Comparison of ENCODE assay signal across 10 cellular contexts in genomic region chr1:167627615-167627864, GRCh38. TPM values are rescaled to one million over a fixed set of nuclear protein-coding genes. Genes with fewer than 3 reads are reported as not detected.
DNase-seq lines count a peak whose midpoint lies in the region; ATAC-seq and TF ChIP-seq lines count a peak whose summit lies in the region.
"Had no signal": no experiment of that assay in that cellular context is flagged by ENCODE, and none has a peak within 500 bp of the region (broad histone marks: within the 10 kb centered on the region; RNA-seq: fewer than 3 reads in every experiment).

No MANE protein-coding gene starts in this region.

- H3K4me1 Mint-ChIP-seq in MCF 10A (ENCODE audit: insufficient read depth, unreplicated experiment): peaks cover 13% of the 10 kb centered on the region

- H3F3A ChIP-seq in MM.1S (ENCODE audit: insufficient read depth, low read length): peaks cover 40% of the 10 kb centered on the region

- TF ChIP-seq POLR2A in esophagus muscularis mucosa (IDR thresholded peaks at IDR 0.05; ENCODE audit: low read depth) (no peak), upper lobe of left lung (IDR thresholded peaks at IDR 0.05) (no peak)

- no peaks in the 10 kb centered on the region for H3K9me2 ChIP-seq in MM.1S (replicated peaks; ENCODE audit: insufficient read depth, low read length)

- TF ChIP-seq EP300 in esophagus muscularis mucosa (IDR thresholded peaks at IDR 0.05) (no peak), upper lobe of left lung (IDR thresholded peaks at IDR 0.05) (no peak)

- intact Hi-C loops in mammary epithelial cell (cut with micrococcal nuclease) (no loop called here), MCF 10A (cut with micrococcal nuclease) (no loop called here), esophagus muscularis mucosa (cut with DNase I) (no loop called here)

- H3K4me3 Mint-ChIP-seq in MCF 10A (ENCODE audit: unreplicated experiment): no peak overlapping the region

- no peak overlapping the region for H2BK120ac ChIP-seq in mesenchymal stem cell (ENCODE audit: low read depth, low read length)

- POLR2A ChIA-PET in MCF 10A (lab: Yijun Ruan, JAX): interaction anchor here (1.6 kb wide), 1 partner anchor 35 kb away, joined by 3 read pairs; no protein-coding TSS in a partner anchor

- H3K9me3 ChIP-seq in mammary epithelial cell (replicated peaks; ENCODE audit: insufficient read depth, low read length) (no peaks in the 10 kb centered on the region), MM.1S (replicated peaks; ENCODE audit: insufficient read depth, low read length) (no peaks in the 10 kb centered on the region), esophagus muscularis mucosa (no peaks in the 10 kb centered on the region), upper lobe of left lung (no peaks in the 10 kb centered on the region), mesenchymal stem cell (ENCODE audit: control insufficient read depth, low read length) (no peaks in the 10 kb centered on the region)
- H3K9me3 ChIP-seq: SJSA1 had no signal

- H3K9ac ChIP-seq in mammary epithelial cell (ENCODE audit: insufficient read depth, low read length): no peak overlapping the region
- peak overlapping the region; percentile 45 for H3K9ac ChIP-seq in MM.1S (ENCODE audit: low read length)
- H3K9ac ChIP-seq in mesenchymal stem cell (ENCODE audit: low read length): no peak overlapping the region

- H3K14ac ChIP-seq in mesenchymal stem cell (ENCODE audit: low read length in 2 of 2): no peak overlapping the region

- no peak overlapping the region for H3K27ac Mint-ChIP-seq in MCF 10A (ENCODE audit: low read depth, unreplicated experiment)

- H3K18ac ChIP-seq in mesenchymal stem cell (ENCODE audit: low read depth in 1 of 2, low read length in 2 of 2): no peak overlapping the region

- H3K27me3 ChIP-seq in mammary epithelial cell (ENCODE audit: insufficient read depth, low read length): no peaks in the 10 kb centered on the region
- no peaks in the 10 kb centered on the region for H3K27me3 ChIP-seq in MM.1S (replicated peaks; ENCODE audit: insufficient read depth, low read length)
- no peaks in the 10 kb centered on the region for H3K27me3 ChIP-seq in esophagus muscularis mucosa
- no peaks in the 10 kb centered on the region for H3K27me3 ChIP-seq in upper lobe of left lung
- H3K27me3 ChIP-seq in mesenchymal stem cell (ENCODE audit: control insufficient read depth in 1 of 2, insufficient read depth in 1 of 2, low read length in 2 of 2): peaks cover 32 to 36% of the 10 kb centered on the region in 2 experiments

- DNase-seq in mammary epithelial cell (no peak), MCF 10A (ENCODE audit: unreplicated experiment) (no peak), MM.1S (no peak), esophagus muscularis mucosa (ENCODE audit: extremely low spot score) (no peak), upper lobe of left lung (no peak), mesenchymal stem cell (no peak), putamen (ENCODE audit: low spot score) (no peak)
- DNase-seq: kidney glomerular epithelial cell had no signal

- WGBS in mammary epithelial cell (ENCODE audit: low coverage, missing lambda C conversion rate): 100% methylated on average over 3 of the region's 3 CpGs
- 92% methylated on average over 3 of the region's 3 CpGs for WGBS in esophagus muscularis mucosa
- 58 to 65% methylated on average over 3 of the region's 3 CpGs for WGBS in upper lobe of left lung, 2 donors
- WGBS in mesenchymal stem cell: 90% methylated on average over 2 of the region's 3 CpGs

- H3K27ac ChIP-seq in mammary epithelial cell (ENCODE audit: insufficient read depth, low read depth, low read length) (no peak overlapping the region), MM.1S (ENCODE audit: low read length) (peak overlapping the region; percentile 91), esophagus muscularis mucosa (replicated peaks in 1 of 4) (peak overlapping the region in 3 of 4 donors; percentile 9 to 35 (median 11)), upper lobe of left lung (peak overlapping the region; percentile 64 to 97 (median 93)), mesenchymal stem cell (ENCODE audit: low read length, poor library complexity, severe bottlenecking) (no peak overlapping the region)
- H3K27ac ChIP-seq: SJSA1 had no signal

- dilution Hi-C loops in mammary epithelial cell (cut with HindIII; ENCODE audit: low sequenced_read_pairs): loop anchor here (5.0 kb wide), 1 partner anchor 70 kb away; no protein-coding TSS in a partner anchor

- peak overlapping the region; percentile 7 for H2AFZ ChIP-seq in mammary epithelial cell (ENCODE audit: low read depth, low read length)
- H2AFZ ChIP-seq in MM.1S (ENCODE audit: low read length): peak overlapping the region; percentile 66
- no peak overlapping the region for H2AFZ ChIP-seq in mesenchymal stem cell (ENCODE audit: low read depth, low read length)

- BruUV-seq in mammary epithelial cell (replicated peaks; lab: Mats Ljungman, UMichigan): no TSS peak
- BruUV-seq in MCF 10A (replicated peaks; lab: Mats Ljungman, UMichigan): no TSS peak

- H4K20me1 ChIP-seq in mammary epithelial cell (ENCODE audit: insufficient read depth, low read length): no peaks in the 10 kb centered on the region
- H4K20me1 ChIP-seq in MM.1S (ENCODE audit: insufficient read depth, low read length): no peaks in the 10 kb centered on the region

- TF ChIP-seq CTCF in mammary epithelial cell (conservative IDR thresholded peaks at IDR 0.05 in 1 of 2, IDR thresholded peaks at IDR 0.05 in 1 of 2; ENCODE audit: extremely low read depth in 1 of 2, insufficient read depth in 1 of 2, low read depth in 1 of 2, low read length in 2 of 2) (no peak), MCF 10A (IDR thresholded peaks at IDR 0.05; ENCODE audit: unreplicated experiment) (no peak), MM.1S (IDR thresholded peaks at IDR 0.05; ENCODE audit: low read length) (no peak), esophagus muscularis mucosa (IDR thresholded peaks at IDR 0.05) (no peak), upper lobe of left lung (IDR thresholded peaks at IDR 0.05) (no peak)

- no peaks in the 10 kb centered on the region for H3K27me3 Mint-ChIP-seq in MCF 10A (ENCODE audit: insufficient read depth, unreplicated experiment)

- no peak overlapping the region for H4K91ac ChIP-seq in mesenchymal stem cell (ENCODE audit: low read length)

- no peak overlapping the region for H2AK5ac ChIP-seq in mesenchymal stem cell (ENCODE audit: low read length, severe bottlenecking)

- no peak overlapping the region for H3K23ac ChIP-seq in mesenchymal stem cell (ENCODE audit: low read length in 2 of 2)

- H3K4me2 ChIP-seq in mammary epithelial cell (ENCODE audit: insufficient read depth, low read depth, low read length) (no peak overlapping the region), MM.1S (ENCODE audit: low read depth, low read length) (peak overlapping the region; percentile 53), mesenchymal stem cell (ENCODE audit: low read length, poor library complexity, severe bottlenecking) (no peak overlapping the region)

- H3K36me3 Mint-ChIP-seq in MCF 10A (ENCODE audit: insufficient read depth, unreplicated experiment): no peaks in the 10 kb centered on the region

- no peak overlapping the region for H2BK12ac ChIP-seq in mesenchymal stem cell (ENCODE audit: low read length in 2 of 2)

- H3K79me1 ChIP-seq in mesenchymal stem cell (replicated peaks; ENCODE audit: low read length, poor library complexity, severe bottlenecking): no peaks in the 10 kb centered on the region

- no peak overlapping the region for H2BK5ac ChIP-seq in mesenchymal stem cell (ENCODE audit: low read depth, low read length, poor library complexity, severe bottlenecking)

- CTCF ChIA-PET in mammary epithelial cell (lab: Charles Lee; ENCODE audit: low non-redundant PET) (no interaction called here), MCF 10A (lab: Yijun Ruan, JAX) (interaction anchor here (0.7 to 2.6 kb wide), 3 partner anchors 9 to 1109 kb away, joined by 4 to 10 read pairs (median 4); no protein-coding TSS in a partner anchor)

- no peak overlapping the region for H3K4ac ChIP-seq in mesenchymal stem cell (ENCODE audit: low read depth in 1 of 2, low read length in 2 of 2)

- no peak overlapping the region for H2BK15ac ChIP-seq in mesenchymal stem cell (ENCODE audit: low read depth, poor library complexity, severe bottlenecking)

- in situ Hi-C loops in mammary epithelial cell (cut with MboI; ENCODE audit: low sequenced_read_pairs in 2 of 2): no loop called here

- H4K8ac ChIP-seq in mesenchymal stem cell (ENCODE audit: low read length): no peak overlapping the region

- ATAC-seq in upper lobe of left lung (ENCODE audit: low FRiP score in 2 of 2) (peak; percentile 19 to 30), GM21619 (IDR thresholded peaks at IDR 0.05; ENCODE audit: unreplicated experiment) (no peak)

- H3K79me2 ChIP-seq in mammary epithelial cell (ENCODE audit: insufficient read depth, low read length) (no peaks in the 10 kb centered on the region), MM.1S (ENCODE audit: low read length) (peaks cover 28% of the 10 kb centered on the region)

- H3K9me3 Mint-ChIP-seq in MCF 10A (ENCODE audit: unreplicated experiment): peaks cover 10% of the 10 kb centered on the region

- H3K4me1 ChIP-seq in mammary epithelial cell (ENCODE audit: insufficient read depth, low read length): peaks cover 15% of the 10 kb centered on the region
- peaks cover 44% of the 10 kb centered on the region for H3K4me1 ChIP-seq in MM.1S (ENCODE audit: low read length)
- peaks cover 36 to 49% (median 42%) of the 10 kb centered on the region in 4 donors for H3K4me1 ChIP-seq in esophagus muscularis mucosa
- peaks cover 23 to 34% (median 29%) of the 10 kb centered on the region in 4 donors for H3K4me1 ChIP-seq in upper lobe of left lung
- H3K4me1 ChIP-seq in mesenchymal stem cell (ENCODE audit: control insufficient read depth, insufficient read depth, low read depth, low read length): peaks cover 5% of the 10 kb centered on the region
- H3K4me1 ChIP-seq: SJSA1 had no signal

- H3K4me3 ChIP-seq in mammary epithelial cell (replicated peaks in 1 of 3; ENCODE audit: insufficient read depth in 1 of 3, low read depth in 2 of 3, low read length in 3 of 3): no peak overlapping the region
- H3K4me3 ChIP-seq in MM.1S (ENCODE audit: low read length): no peak overlapping the region
- no peak overlapping the region for H3K4me3 ChIP-seq in esophagus muscularis mucosa
- H3K4me3 ChIP-seq in upper lobe of left lung: no peak overlapping the region
- H3K4me3 ChIP-seq in mesenchymal stem cell (ENCODE audit: insufficient read depth in 1 of 2, low read depth in 1 of 2, low read length in 2 of 2): no peak overlapping the region
- H3K4me3 ChIP-seq: SJSA1 had no signal

- H3K36me3 ChIP-seq in mammary epithelial cell (ENCODE audit: insufficient read depth, low read length) (no peaks in the 10 kb centered on the region), MM.1S (replicated peaks; ENCODE audit: insufficient read depth, low read length) (no peaks in the 10 kb centered on the region), esophagus muscularis mucosa (no peaks in the 10 kb centered on the region), upper lobe of left lung (no peaks in the 10 kb centered on the region), mesenchymal stem cell (ENCODE audit: control insufficient read depth in 1 of 2, insufficient read depth in 2 of 2, low read depth in 1 of 2, low read length in 2 of 2) (no peaks in the 10 kb centered on the region)
- H3K36me3 ChIP-seq: SJSA1 had no signal

RNA-seq across cellular contexts. Expression of gene RCSD1, which starts 2.5 kb away (rescaled TPM):
- total RNA-seq in mammary epithelial cell: 1 to 10 TPM in 1 of 2 donors, under 1 TPM in 1; 0.82 to 4.0 TPM
- polyA plus RNA-seq in mammary epithelial cell: 3.1 TPM
- polyA minus RNA-seq in mammary epithelial cell: not detected
- total RNA-seq in MCF 10A (2022): 0.16 and 0.27 TPM in 2 replicates
- total RNA-seq in esophagus muscularis mucosa: 10 to 100 TPM; 16.8 to 19.0 (median 18.5) TPM
- total RNA-seq in upper lobe of left lung: 10 to 100 TPM; 10.7 to 27.2 (median 18.1) TPM
- 0.52 TPM for polyA plus RNA-seq in mesenchymal stem cell (2013, experiment 1 of 2)
- 0.44 TPM for polyA plus RNA-seq in mesenchymal stem cell (2013, experiment 2 of 2)

Comparison
In these comparisons a context has a peak if more than half of its experiments do, and no peak if none do; other contexts are left out.
1. H3K27ac ChIP-seq: peak in MM.1S (single experiment), esophagus muscularis mucosa (3 of 4) and upper lobe of left lung (4 of 4); none in mammary epithelial cell (single experiment) and mesenchymal stem cell (single experiment).